In the genomic region with DNA sequence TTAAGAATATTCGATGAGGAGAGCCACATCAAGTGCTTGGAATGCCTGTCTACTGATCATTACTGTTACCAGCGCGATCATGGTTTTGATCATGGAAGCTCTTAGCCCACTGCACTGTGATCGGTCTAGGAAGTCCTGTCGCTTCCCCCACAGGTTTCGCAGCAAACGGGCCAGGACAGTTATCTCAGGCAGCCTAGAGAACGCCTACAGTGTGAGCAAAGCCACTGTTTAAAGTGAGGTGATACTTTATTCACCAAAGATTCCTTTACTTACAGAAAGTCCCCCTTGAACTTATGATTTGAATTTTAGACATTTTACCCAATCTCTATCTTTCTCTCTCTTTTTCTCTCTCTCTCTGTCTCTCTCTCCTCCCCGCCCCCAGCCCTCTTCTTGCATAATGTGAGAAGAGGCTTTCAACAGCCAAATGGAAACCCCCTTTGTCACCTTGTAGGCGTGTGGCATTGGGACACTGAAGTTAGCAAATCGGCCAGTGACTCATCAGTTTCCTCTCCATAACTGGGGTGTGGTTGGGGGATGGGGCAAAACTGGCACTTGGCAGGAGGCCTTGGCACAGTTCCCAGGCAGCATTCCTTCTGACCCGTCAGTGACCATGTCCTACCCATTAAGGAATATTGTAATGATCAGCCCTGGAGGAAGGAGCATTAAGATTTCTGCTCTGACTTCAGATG, we compare ENCODE assay signal across 8 cellular contexts.
DNase-seq lines count a peak whose midpoint lies in the region; ATAC-seq and TF ChIP-seq lines count a peak whose summit lies in the region.

No MANE protein-coding gene starts in this region.

- peak; percentile 46 to 97 (median 52) for DNase-seq in CD4-positive, alpha-beta memory T cell
- peak; percentile 95 for DNase-seq in SW480 (ENCODE audit: low spot score)
- DNase-seq in adrenal gland: peak; percentile 93 to 98 (median 97)
- peak; percentile 95 for DNase-seq in right atrium auricular region (ENCODE audit: low spot score)
- DNase-seq in smooth muscle cell (lab: John Stamatoyannopoulos, UW; ENCODE audit: unreplicated experiment): peak; percentile 58
- DNase-seq in mesothelial cell of epicardium (ENCODE audit: low spot score in 2 of 2, unreplicated experiment in 2 of 2): no peak

- peaks cover 50% of the 10 kb centered on the region for H3K4me1 ChIP-seq in CD4-positive, alpha-beta memory T cell (ENCODE audit: insufficient read depth, low read length)
- H3K4me1 ChIP-seq in adrenal gland (replicated peaks in 1 of 2): peaks cover 22 to 75% of the 10 kb centered on the region in 2 donors
- H3K4me1 ChIP-seq in right atrium auricular region: peaks cover 0 to 77% of the 10 kb centered on the region in 2 donors
- peaks cover 28% of the 10 kb centered on the region for H3K4me1 ChIP-seq in smooth muscle cell (ENCODE audit: low read depth)

- peak overlapping the region; percentile 34 for H3K27ac ChIP-seq in CD4-positive, alpha-beta memory T cell (ENCODE audit: low read depth, low read length)
- H3K27ac ChIP-seq in adrenal gland (peak overlapping the region; percentile 22 to 88 (median 64)), right atrium auricular region (peak overlapping the region; percentile 84 to 90), smooth muscle cell (ENCODE audit: low read depth) (peak overlapping the region; percentile 84)

- POLR2A ChIA-PET in CD4-positive, alpha-beta memory T cell (lab: Charles Lee; ENCODE audit: partially characterized antibody): interaction anchor here (0.6 to 1.3 kb wide), 3 partner anchors 91 to 213 kb away, joined by 3 to 5 read pairs (median 3); no protein-coding TSS in a partner anchor

- H3F3A ChIP-seq in smooth muscle cell (ENCODE audit: low read depth): peaks cover 26% of the 10 kb centered on the region

- peaks cover 0 to 5% of the 10 kb centered on the region in 2 donors for H3K36me3 Mint-ChIP-seq in CD4-positive, alpha-beta memory T cell
- no peaks in the 10 kb centered on the region for H3K36me3 Mint-ChIP-seq in mesothelial cell of epicardium

- no peak for TF ChIP-seq CTCF in adrenal gland (IDR thresholded peaks at IDR 0.05)
- TF ChIP-seq CTCF in right atrium auricular region (IDR thresholded peaks at IDR 0.05): no peak
- no peak for TF ChIP-seq CTCF in smooth muscle cell (IDR thresholded peaks at IDR 0.05; ENCODE audit: borderline replicate concordance, insufficient read depth, poor library complexity, severe bottlenecking)
- no peak for TF ChIP-seq CTCF in mesothelial cell of epicardium (IDR thresholded peaks at IDR 0.05; ENCODE audit: unreplicated experiment)

- peaks cover 0 to 2% (median 0%) of the 10 kb centered on the region in 8 donors for H3K9me3 Mint-ChIP-seq in CD4-positive, alpha-beta memory T cell
- H3K9me3 Mint-ChIP-seq in mesothelial cell of epicardium: no peaks in the 10 kb centered on the region

- CTCF ChIA-PET in CD4-positive, alpha-beta memory T cell (lab: Charles Lee; ENCODE audit: partially characterized antibody): interaction anchor here (0.8 to 2.6 kb wide), 5 partner anchors 17 to 313 kb away, joined by 3 to 11 read pairs (median 3); no protein-coding TSS in a partner anchor

- peaks cover 52 to 76% (median 61%) of the 10 kb centered on the region in 4 donors for H3K4me1 Mint-ChIP-seq in CD4-positive, alpha-beta memory T cell
- H3K4me1 Mint-ChIP-seq in mesothelial cell of epicardium: peaks cover 44% of the 10 kb centered on the region

- peak overlapping the region; percentile 75 for H3K4me2 ChIP-seq in smooth muscle cell

- intact Hi-C loops in CD4-positive, alpha-beta memory T cell (cut with micrococcal nuclease): loop anchor here (2.0 kb wide), 1 partner anchor 215 kb away; the partner anchor contains the start of gene CHST11
- intact Hi-C loops in adrenal gland (cut with DNase I): no loop called here

- no peaks in the 10 kb centered on the region for H3K27me3 ChIP-seq in CD4-positive, alpha-beta memory T cell (ENCODE audit: insufficient read depth, low read length)
- no peaks in the 10 kb centered on the region for H3K27me3 ChIP-seq in adrenal gland
- no peaks in the 10 kb centered on the region for H3K27me3 ChIP-seq in right atrium auricular region
- H3K27me3 ChIP-seq in smooth muscle cell (ENCODE audit: low read depth): no peaks in the 10 kb centered on the region

- WGBS in adrenal gland, 4 donors: 51 to 61% (median 53%) methylated on average over 11 to 12 of the region's 12 CpGs
- WGBS in smooth muscle cell (ENCODE audit: low lambda C conversion rate): 52% methylated on average over 12 of the region's 12 CpGs

- peak overlapping the region in 1 of 2 donors; percentile 2 for H3K4me3 ChIP-seq in CD4-positive, alpha-beta memory T cell (ENCODE audit: low read length in 2 of 2)
- H3K4me3 ChIP-seq in adrenal gland: no peak overlapping the region
- no peak overlapping the region for H3K4me3 ChIP-seq in right atrium auricular region
- no peak overlapping the region for H3K4me3 ChIP-seq in smooth muscle cell

- H2AFZ ChIP-seq in smooth muscle cell (ENCODE audit: low read depth): no peak overlapping the region

- H4K20me1 ChIP-seq in smooth muscle cell (ENCODE audit: low read depth): peaks cover 8% of the 10 kb centered on the region

- H3K79me2 ChIP-seq in smooth muscle cell (ENCODE audit: low read depth): no peaks in the 10 kb centered on the region

- H3K27ac Mint-ChIP-seq in CD4-positive, alpha-beta memory T cell: peak overlapping the region; percentile 81 to 97 (median 92)
- H3K27ac Mint-ChIP-seq in mesothelial cell of epicardium: no peak overlapping the region

- peak overlapping the region; percentile 77 for H3K9ac ChIP-seq in smooth muscle cell (ENCODE audit: low read depth)

- ATAC-seq in GM19452 (IDR thresholded peaks at IDR 0.05; ENCODE audit: unreplicated experiment): peak; percentile 68
- peak; percentile 62 for ATAC-seq in HG03565 (IDR thresholded peaks at IDR 0.05; ENCODE audit: unreplicated experiment)

- peak in 1 of 2 donors; percentile 30 for TF ChIP-seq POLR2A in adrenal gland (IDR thresholded peaks at IDR 0.05)

- H3K27me3 Mint-ChIP-seq in CD4-positive, alpha-beta memory T cell: peaks cover 0 to 2% of the 10 kb centered on the region in 2 donors
- H3K27me3 Mint-ChIP-seq in mesothelial cell of epicardium (ENCODE audit: low read depth): peaks cover 87% of the 10 kb centered on the region

- no peaks in the 10 kb centered on the region for H3K36me3 ChIP-seq in CD4-positive, alpha-beta memory T cell (ENCODE audit: insufficient read depth, low read length)
- no peaks in the 10 kb centered on the region for H3K36me3 ChIP-seq in adrenal gland (replicated peaks in 1 of 2)
- no peaks in the 10 kb centered on the region for H3K36me3 ChIP-seq in right atrium auricular region
- H3K36me3 ChIP-seq in smooth muscle cell (ENCODE audit: low read depth): no peaks in the 10 kb centered on the region

- H3K9me3 ChIP-seq in CD4-positive, alpha-beta memory T cell (ENCODE audit: control insufficient read depth in 1 of 2, low read length in 2 of 2): no peaks in the 10 kb centered on the region
- no peaks in the 10 kb centered on the region for H3K9me3 ChIP-seq in adrenal gland (replicated peaks in 1 of 3)
- H3K9me3 ChIP-seq in right atrium auricular region: no peaks in the 10 kb centered on the region
- no peaks in the 10 kb centered on the region for H3K9me3 ChIP-seq in smooth muscle cell (replicated peaks; ENCODE audit: low read depth)

- peak overlapping the region in 7 of 8 donors; percentile 14 to 91 (median 65) for H3K4me3 Mint-ChIP-seq in CD4-positive, alpha-beta memory T cell
- no peak overlapping the region for H3K4me3 Mint-ChIP-seq in mesothelial cell of epicardium

Comparison
In these comparisons a context has a peak if more than half of its experiments do, and no peak if none do; other contexts are left out.
1. DNase-seq: peak in CD4-positive, alpha-beta memory T cell (5 of 5), SW480 (single experiment), adrenal gland (7 of 7), right atrium auricular region (single experiment) and smooth muscle cell (single experiment); none in mesothelial cell of epicardium (0 of 2).
2. H3K27ac ChIP-seq: peak in every context shown above with its lines; median percentile 87 in right atrium auricular region; 84 in smooth muscle cell; 64 in adrenal gland; 34 in CD4-positive, alpha-beta memory T cell.